18 cellular contexts compared by ENCODE assay signal in the genomic region with DNA sequence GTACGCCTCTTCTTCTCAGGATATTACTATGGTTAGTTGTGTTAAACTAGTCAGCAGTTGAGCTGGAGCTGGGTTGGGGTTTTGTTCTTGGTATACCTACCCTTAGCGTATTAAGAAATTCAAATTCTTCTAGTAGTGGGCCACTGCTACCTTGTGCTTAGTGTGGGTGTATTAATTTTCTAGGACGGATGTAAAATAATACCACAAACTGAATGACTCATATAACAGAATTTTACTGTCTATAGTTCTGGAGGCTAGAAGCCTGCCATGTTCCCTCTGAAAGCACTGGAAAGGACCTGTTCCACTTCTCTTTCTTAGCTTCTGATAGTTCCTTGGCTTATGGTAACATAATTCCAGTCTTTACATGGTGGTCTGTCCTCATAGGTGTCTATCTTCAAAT.
DNase-seq lines count a peak whose midpoint lies in the region; ATAC-seq and FAIRE-seq lines count a peak whose summit lies in the region.
"Had no signal": no experiment of that assay in that cellular context is flagged by ENCODE, and none has a peak within 500 bp of the region (broad histone marks: within the 10 kb centered on the region; RNA-seq: fewer than 3 reads in every experiment).

No MANE protein-coding gene starts in this region.

- no peaks in the 10 kb centered on the region for H3K27me3 ChIP-seq in right cardiac atrium (ENCODE audit: control insufficient read depth, insufficient read depth)
- no peaks in the 10 kb centered on the region for H3K27me3 ChIP-seq in small intestine (ENCODE audit: control insufficient read depth in 2 of 2, insufficient read depth in 2 of 2, low read length in 2 of 2)
- H3K27me3 ChIP-seq: BLaER1 had no signal

- intact Hi-C loops in right cardiac atrium (cut with DNase I): no loop called here

- WGBS in right cardiac atrium: 91% methylated on average over 3 of the region's 3 CpGs
- 90 to 95% (median 93%) methylated on average over 3 of the region's 3 CpGs for WGBS in small intestine, 3 donors

- H3K4me1 ChIP-seq in right cardiac atrium (ENCODE audit: control insufficient read depth, insufficient read depth, low read length) (peaks cover 2% of the 10 kb centered on the region), small intestine (ENCODE audit: control insufficient read depth in 2 of 2, insufficient read depth in 1 of 2, low read depth in 1 of 2, low read length in 1 of 2) (no peaks in the 10 kb centered on the region)

- peak; percentile 27 for DNase-seq in NCI-H510A treated with DMSO at 0.1 percent for 48 hours (lab: John Stamatoyannopoulos, UW)
- DNase-seq in NCI-H510A (lab: John Stamatoyannopoulos, UW): no peak
- DNase-seq in ELR (ENCODE audit: low read depth): peak; percentile 14
- DNase-seq in NCI-H146 treated with DMSO at 0.1 percent for 48 hours (lab: John Stamatoyannopoulos, UW; ENCODE audit: unreplicated experiment): peak; percentile 60
- no peak for DNase-seq in right cardiac atrium
- no peak for DNase-seq in small intestine
- DNase-seq: 8988T; AML-193; CD8-positive, alpha-beta memory T cell; DMS79; GM23248; IMR-90 had no signal

- H3K27ac ChIP-seq in right cardiac atrium (ENCODE audit: low read length) (no peak overlapping the region), small intestine (ENCODE audit: low read depth in 1 of 2, low read length in 1 of 2) (no peak overlapping the region)
- H3K27ac ChIP-seq: BLaER1, GM23248 had no signal

- ATAC-seq in HG02981 (IDR thresholded peaks at IDR 0.05; ENCODE audit: unreplicated experiment) (no peak), right cardiac atrium (no peak)
- ATAC-seq: HCT116 had no signal

- FAIRE-seq in small intestine (lab: Jason Lieb, UNC): no peak
- FAIRE-seq: G401.6, GM12891, H54 had no signal

- no peaks in the 10 kb centered on the region for H3K36me3 ChIP-seq in small intestine (ENCODE audit: control insufficient read depth in 2 of 2, insufficient read depth in 2 of 2, low read length in 2 of 2)
- H3K36me3 ChIP-seq: BLaER1 had no signal

- H3K9me3 ChIP-seq in right cardiac atrium (ENCODE audit: control insufficient read depth, low read length): no peaks in the 10 kb centered on the region
- H3K9me3 ChIP-seq in small intestine (ENCODE audit: control insufficient read depth, low read depth): no peaks in the 10 kb centered on the region
- H3K9me3 ChIP-seq: BLaER1 had no signal

- H3K4me3 ChIP-seq in right cardiac atrium (ENCODE audit: low read length) (no peak overlapping the region), small intestine (ENCODE audit: low read depth in 1 of 2, low read length in 2 of 2) (no peak overlapping the region)
- H3K4me3 ChIP-seq: BLaER1, GM23248 had no signal

Comparison
In these comparisons a context has a peak if more than half of its experiments do, and no peak if none do; other contexts are left out.
1. DNase-seq: peak in NCI-H510A treated with DMSO at 0.1 percent for 48 hours (single experiment), ELR (single experiment) and NCI-H146 treated with DMSO at 0.1 percent for 48 hours (single experiment); none in NCI-H510A (single experiment), right cardiac atrium (0 of 3) and small intestine (single experiment).